ENCODE assay signal across 1 cellular context in the genomic region with DNA sequence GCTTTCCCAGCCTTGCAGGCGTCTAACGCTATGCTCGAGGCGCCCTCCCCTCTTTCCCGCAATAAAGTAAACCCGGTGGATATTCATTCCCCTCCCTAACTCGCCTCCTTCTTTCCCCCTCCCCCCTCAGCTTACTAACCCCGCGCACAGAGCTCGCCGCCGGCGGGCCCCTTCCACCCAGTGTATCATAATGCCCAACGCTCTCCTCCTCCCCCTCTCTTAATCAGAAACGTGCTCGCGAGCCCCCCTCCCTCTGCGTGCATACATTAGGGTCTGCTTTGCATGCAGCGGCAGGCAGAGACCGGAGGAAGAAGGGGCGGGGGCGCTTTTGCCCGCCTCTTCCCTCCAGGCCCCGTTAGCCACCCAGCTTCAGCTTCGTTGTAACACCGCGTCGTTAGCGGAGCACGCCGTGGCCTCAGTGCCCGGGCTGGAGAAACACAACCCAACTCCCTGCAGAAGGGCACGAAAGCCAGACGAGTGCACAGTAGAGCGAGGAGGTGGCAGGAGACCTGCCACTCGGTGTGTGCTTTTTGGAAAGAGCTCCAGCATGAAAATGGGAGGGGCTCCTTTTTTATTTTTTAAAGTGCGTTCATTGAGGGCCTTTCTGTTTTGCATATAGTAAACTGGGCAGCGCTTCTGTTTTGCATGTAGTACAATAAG.
TF ChIP-seq lines count a peak whose summit lies in the region.

No MANE protein-coding gene starts in this region.

TF ChIP-seq in endothelial cell of umbilical vein, 7 proteins besides CTCF, POLR2A, EP300 and RAD21:
- TF ChIP-seq POLR2AphosphoS5 (IDR thresholded peaks at IDR 0.05; ENCODE audit: insufficient read depth, low read depth, low read length) = no peak
- TF ChIP-seq MYC (IDR thresholded peaks at IDR 0.05; ENCODE audit: low read depth, low read length) = no peak
- no peak for TF ChIP-seq EZH2 (IDR thresholded peaks at IDR 0.05; ENCODE audit: borderline replicate concordance, low read depth, low read length, severe bottlenecking)
- TF ChIP-seq JUN (IDR thresholded peaks at IDR 0.05; ENCODE audit: borderline replicate concordance, insufficient read depth, insufficient read length, low read depth) = no peak
TF ChIP-seq in endothelial cell of umbilical vein: peak in this region for 0.
